Comparison of ENCODE assay signal across 9 cellular contexts in the genomic region with DNA sequence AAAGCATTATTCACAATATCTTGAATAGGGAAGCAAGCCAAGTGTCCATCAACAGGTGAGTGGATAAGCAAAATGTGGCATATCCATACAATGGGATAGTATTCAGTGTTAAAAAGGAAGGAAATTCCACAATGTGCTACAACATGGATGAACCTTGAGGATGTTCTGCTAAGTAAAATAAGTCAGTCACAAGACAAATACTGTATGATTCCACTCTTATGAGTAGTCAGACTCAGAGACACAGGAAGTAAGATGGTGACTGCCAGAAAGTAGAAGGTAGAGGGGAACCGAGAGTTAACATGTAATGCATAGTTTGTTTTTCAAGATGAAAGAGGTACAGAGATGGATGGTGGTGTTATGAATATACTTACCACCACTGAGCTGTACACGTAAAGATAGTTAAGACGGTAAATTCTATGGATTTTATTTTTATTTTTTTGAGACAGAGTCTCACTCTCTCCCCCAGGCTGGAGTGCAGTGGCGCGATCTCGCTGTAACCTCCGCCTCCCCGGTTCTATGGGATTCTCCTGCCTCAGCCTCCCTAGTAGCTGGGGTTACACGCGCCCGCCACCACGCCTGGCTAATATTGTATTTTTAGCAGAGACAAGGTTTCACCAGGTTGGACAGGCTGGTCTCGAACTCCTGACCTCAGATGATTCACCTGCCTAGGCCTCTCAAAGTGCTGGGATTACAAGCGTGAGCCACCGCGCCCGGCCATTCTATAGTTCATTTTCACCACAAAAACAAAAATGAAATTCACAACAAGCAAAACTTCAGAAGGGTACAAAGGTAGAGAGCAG. TPM values are rescaled to one million over a fixed set of nuclear protein-coding genes. Genes with fewer than 3 reads are reported as not detected.
DNase-seq lines count a peak whose midpoint lies in the region; ATAC-seq, FAIRE-seq and TF ChIP-seq lines count a peak whose summit lies in the region.
"Had no signal": no experiment of that assay in that cellular context is flagged by ENCODE, and none has a peak within 500 bp of the region (broad histone marks: within the 10 kb centered on the region; RNA-seq: fewer than 3 reads in every experiment).

No MANE protein-coding gene starts in this region.

- H3K4me3 ChIP-seq in heart left ventricle: peak overlapping the region in 11 of 12 donors; percentile 68 to 95 (median 78)
- peak overlapping the region; percentile 91 for H3K4me3 ChIP-seq in OCI-LY7 (ENCODE audit: low read depth, low read length, poor library complexity, severe bottlenecking)
- peak overlapping the region; percentile 61 for H3K4me3 ChIP-seq in bronchial epithelial cell (ENCODE audit: low read depth, low read length)
- H3K4me3 ChIP-seq in muscle layer of colon (ENCODE audit: low read depth in 1 of 2, low read length in 2 of 2): peak overlapping the region; percentile 84
- H3K4me3 ChIP-seq in upper lobe of left lung: peak overlapping the region; percentile 16 to 97 (median 78)

- FAIRE-seq in bronchial epithelial cell (lab: Jason Lieb, UNC): no peak
- FAIRE-seq: islet of Langerhans had no signal

- TF ChIP-seq CTCF in heart left ventricle (IDR thresholded peaks at IDR 0.05) (no peak), OCI-LY7 (conservative IDR thresholded peaks at IDR 0.05; ENCODE audit: low read length) (no peak), bronchial epithelial cell (IDR thresholded peaks at IDR 0.05; ENCODE audit: insufficient read depth, low read length, severe bottlenecking) (no peak), upper lobe of left lung (IDR thresholded peaks at IDR 0.05) (no peak)

- DNase-seq in heart left ventricle (no peak), left cardiac atrium (no peak), OCI-LY7 (ENCODE audit: low spot score) (peak; percentile 60), bronchial epithelial cell (ENCODE audit: low read depth) (peak; percentile 50), upper lobe of left lung (no peak), HuH-7 (ENCODE audit: low spot score) (no peak)

- 88 to 94% (median 91%) methylated on average over 17 of the region's 17 CpGs for WGBS in heart left ventricle, 4 donors
- WGBS in upper lobe of left lung, 2 donors: 87 to 91% methylated on average over 17 of the region's 17 CpGs

- peak overlapping the region; percentile 51 to 97 (median 92) for H3K27ac ChIP-seq in heart left ventricle
- peak overlapping the region; percentile 98 for H3K27ac ChIP-seq in OCI-LY7 (ENCODE audit: low read depth, low read length, poor library complexity, severe bottlenecking)
- H3K27ac ChIP-seq in muscle layer of colon (ENCODE audit: low read depth, low read length): peak overlapping the region; percentile 94
- peak overlapping the region; percentile 88 to 94 (median 90) for H3K27ac ChIP-seq in upper lobe of left lung

- H3K9me2 ChIP-seq in OCI-LY7 (ENCODE audit: insufficient read depth, low read length): no peaks in the 10 kb centered on the region

- no peak for ATAC-seq in heart left ventricle
- no peak for ATAC-seq in left cardiac atrium
- ATAC-seq in upper lobe of left lung (ENCODE audit: low FRiP score in 2 of 2): no peak
- no peak for ATAC-seq in HG03460 (IDR thresholded peaks at IDR 0.05; ENCODE audit: unreplicated experiment)

- peaks cover 40% of the 10 kb centered on the region for H3K79me2 ChIP-seq in OCI-LY7 (ENCODE audit: insufficient read depth, low read depth, low read length)

- H3K4me1 ChIP-seq in heart left ventricle (peaks cover 0 to 41% (median 23%) of the 10 kb centered on the region in 12 donors), OCI-LY7 (ENCODE audit: insufficient read depth, low read length, poor library complexity, severe bottlenecking) (peaks cover 39% of the 10 kb centered on the region), muscle layer of colon (ENCODE audit: insufficient read depth, low read length) (peaks cover 32% of the 10 kb centered on the region), upper lobe of left lung (peaks cover 24 to 41% (median 31%) of the 10 kb centered on the region in 4 donors)

- H3K36me3 ChIP-seq in heart left ventricle: peaks cover 0 to under 1% (median 0%) of the 10 kb centered on the region in 9 donors
- H3K36me3 ChIP-seq in OCI-LY7 (ENCODE audit: insufficient read depth, low read length): peaks cover 30% of the 10 kb centered on the region
- no peaks in the 10 kb centered on the region for H3K36me3 ChIP-seq in bronchial epithelial cell (ENCODE audit: control insufficient read depth, insufficient read depth, low read length)
- H3K36me3 ChIP-seq in muscle layer of colon (ENCODE audit: insufficient read depth, low read length): no peaks in the 10 kb centered on the region
- H3K36me3 ChIP-seq in upper lobe of left lung: no peaks in the 10 kb centered on the region

- TF ChIP-seq POLR2A in heart left ventricle (IDR thresholded peaks at IDR 0.05) (no peak), upper lobe of left lung (IDR thresholded peaks at IDR 0.05) (no peak)

- POLR2A ChIA-PET in OCI-LY7 (lab: Charles Lee): interaction anchor here (0.6 to 1.9 kb wide), 10 partner anchors 10 to 681 kb away, joined by 3 to 7 read pairs (median 4); a partner anchor contains a TSS

- no TSS peak for BruUV-seq in OCI-LY7 (replicated peaks; lab: Mats Ljungman, UMichigan)

- intact Hi-C loops in heart left ventricle (cut with DNase I) (no loop called here), left cardiac atrium (cut with DNase I) (no loop called here), OCI-LY7 (cut with micrococcal nuclease; ENCODE audit: unreplicated experiment) (no loop called here)

- CTCF ChIA-PET in OCI-LY7 (lab: Charles Lee; ENCODE audit: unreplicated experiment): no interaction called here

- peak overlapping the region; percentile 87 for H3K9ac ChIP-seq in muscle layer of colon (ENCODE audit: low read length)

- no peaks in the 10 kb centered on the region for H3K27me3 ChIP-seq in heart left ventricle
- no peaks in the 10 kb centered on the region for H3K27me3 ChIP-seq in bronchial epithelial cell (ENCODE audit: control insufficient read depth, insufficient read depth, low read length)
- no peaks in the 10 kb centered on the region for H3K27me3 ChIP-seq in muscle layer of colon (ENCODE audit: control insufficient read depth in 1 of 2, insufficient read depth in 2 of 2, low read length in 2 of 2)
- no peaks in the 10 kb centered on the region for H3K27me3 ChIP-seq in upper lobe of left lung

- no peak for TF ChIP-seq EP300 in upper lobe of left lung (IDR thresholded peaks at IDR 0.05)

- peaks cover 20% of the 10 kb centered on the region; the same call in 1 of the 2 replicates for H4K20me1 ChIP-seq in OCI-LY7 (ENCODE audit: insufficient read depth, low read length)

- H2AFZ ChIP-seq in OCI-LY7 (ENCODE audit: low read length): peak overlapping the region; percentile 73; the same call in 1 of the 2 replicates

- H3K9me3 ChIP-seq in heart left ventricle (no peaks in the 10 kb centered on the region), OCI-LY7 (ENCODE audit: low read length) (no peaks in the 10 kb centered on the region), muscle layer of colon (ENCODE audit: low read length) (no peaks in the 10 kb centered on the region), upper lobe of left lung (no peaks in the 10 kb centered on the region)

- H3K4me2 ChIP-seq in OCI-LY7 (ENCODE audit: low read length): peak overlapping the region; percentile 100

RNA-seq across cellular contexts. Expression of a gene that starts 1.0 kb away (rescaled TPM):
- total RNA-seq in heart left ventricle (10 to 100 TPM in 5 of 9 donors, 1 to 10 TPM in 4; 7.0 to 17.5 (median 12.1) TPM), left cardiac atrium (10 to 100 TPM; 11.5 to 12.0 TPM), OCI-LY7 (2022) (37.9 and 42.8 TPM in 2 replicates), bronchial epithelial cell (5.5 and 6.3 TPM in 2 replicates), upper lobe of left lung (10 to 100 TPM in 5 of 6 donors, 1 to 10 TPM in 1; 4.6 to 22.4 (median 18.0) TPM)
- 1 to 10 TPM; 3.2 to 6.2 TPM for polyA plus RNA-seq in heart left ventricle
- total RNA-seq in OCI-LY7 (2014; rRNA removed; shearing (Covaris generic)): 12.4 and 13.6 TPM in 2 replicates

RNA-seq across cellular contexts. Expression of a gene that starts 31.9 kb away (rescaled TPM):
- total RNA-seq in heart left ventricle (10 to 100 TPM; 13.4 to 25.5 (median 20.3) TPM), left cardiac atrium (10 to 100 TPM; 22.2 to 28.0 TPM), OCI-LY7 (2022) (55.4 and 62.8 TPM in 2 replicates), bronchial epithelial cell (13.7 and 17.8 TPM in 2 replicates), upper lobe of left lung (100 to 1,000 TPM in 1 of 6 donors, 10 to 100 TPM in 5; 27.5 to 117 (median 48.6) TPM)
- polyA plus RNA-seq in heart left ventricle: 10 to 100 TPM; 28.9 to 42.0 TPM
- total RNA-seq in OCI-LY7 (2014; rRNA removed; shearing (Covaris generic)): 26.2 and 27.8 TPM in 2 replicates

Comparison
In these comparisons a context has a peak if more than half of its experiments do, and no peak if none do; other contexts are left out.
1. DNase-seq: peak in OCI-LY7 (single experiment) and bronchial epithelial cell (single experiment); none in heart left ventricle (0 of 5), left cardiac atrium (single experiment), upper lobe of left lung (0 of 2) and HuH-7 (single experiment).
2. Peak in every context shown above with its lines, with median percentiles within 50 percentile points of each other: H3K27ac ChIP-seq and H3K4me3 ChIP-seq.